8 cellular contexts compared by ENCODE assay signal in genomic region chr2:179218848-179219594, GRCh38. TPM values are rescaled to one million over a fixed set of nuclear protein-coding genes. Genes with fewer than 3 reads are reported as not detected.
DNase-seq lines count a peak whose midpoint lies in the region; ATAC-seq and TF ChIP-seq lines count a peak whose summit lies in the region.

No MANE protein-coding gene starts in this region.

- no peaks in the 10 kb centered on the region for H3K9me3 ChIP-seq in A673 (ENCODE audit: low read depth, low read length, poor library complexity, severe bottlenecking)

- peak; percentile 90 for TF ChIP-seq CTCF in A673 (conservative IDR thresholded peaks at IDR 0.05; ENCODE audit: low read depth, low read length)

- DNase-seq in A673 (ENCODE audit: low spot score): peak; percentile 80
- DNase-seq in NCI-H2196 (lab: John Stamatoyannopoulos, UW; ENCODE audit: unreplicated experiment): peak; percentile 73
- peak; percentile 17 for DNase-seq in activated CD4-positive, alpha-beta T cell treated with anti-CD3 and anti-CD28 coated beads for 1 hour
- DNase-seq in ecto neural progenitor cell (ENCODE audit: low spot score): peak; percentile 60
- peak; percentile 87 for DNase-seq in lung microvascular endothelial cell (ENCODE audit: low read depth in 2 of 2)
- DNase-seq in stimulated activated CD8-positive, alpha-beta memory T cell treated with anti-CD3 and anti-CD28 coated beads, Interleukin-15, amount 100 ng/mL, for 48 hours (ENCODE audit: low read depth in 2 of 2): peak; percentile 5 to 10

- no peaks in the 10 kb centered on the region for H3K27me3 ChIP-seq in A673 (replicated peaks; ENCODE audit: insufficient read depth, low read depth, low read length, poor library complexity)

- ATAC-seq in GM18499 (IDR thresholded peaks at IDR 0.05; ENCODE audit: insufficient read depth, unreplicated experiment) (peak; percentile 58), HG02973 (IDR thresholded peaks at IDR 0.05; ENCODE audit: unreplicated experiment) (peak; percentile 90)

- H3K4me1 ChIP-seq in A673 (ENCODE audit: insufficient read depth, low read length, poor library complexity, severe bottlenecking): no peaks in the 10 kb centered on the region

- no TSS peak for BruUV-seq in A673 (replicated peaks; lab: Mats Ljungman, UMichigan)

- no peak overlapping the region for H3K27ac ChIP-seq in A673 (ENCODE audit: low read depth, low read length, poor library complexity, severe bottlenecking)

- POLR2A ChIA-PET in A673 (lab: Charles Lee; ENCODE audit: low non-redundant PET): no interaction called here

- intact Hi-C loops in A673 (cut with micrococcal nuclease; ENCODE audit: unreplicated experiment): loop anchor here (2.0 to 5.0 kb wide), 3 partner anchors 122 to 533 kb away; no protein-coding TSS in a partner anchor

- CTCF ChIA-PET in A673 (lab: Charles Lee): interaction anchor here (1.1 to 1.6 kb wide), 2 partner anchors 192 to 222 kb away, joined by 4 to 8 read pairs; no protein-coding TSS in a partner anchor

- no peaks in the 10 kb centered on the region for H3K36me3 ChIP-seq in A673 (ENCODE audit: insufficient read depth, low read length, poor library complexity, severe bottlenecking)

- no peak overlapping the region for H3K4me3 ChIP-seq in A673 (ENCODE audit: low read depth, low read length, poor library complexity, severe bottlenecking)

RNA-seq across cellular contexts. Expression of gene SESTD1, which starts 45.6 kb away (rescaled TPM):
- 26.9 and 38.0 TPM in 2 replicates for total RNA-seq in A673 (2021)
- total RNA-seq in lung microvascular endothelial cell: 17.9 and 25.2 TPM in 2 replicates

Comparison
In these comparisons a context has a peak if more than half of its experiments do, and no peak if none do; other contexts are left out.
1. DNase-seq: peak in every context shown above with its lines; median percentile 87 in lung microvascular endothelial cell; 80 in A673; 73 in NCI-H2196; 60 in ecto neural progenitor cell; 17 in activated CD4-positive, alpha-beta T cell treated with anti-CD3 and anti-CD28 coated beads for 1 hour; 8 in stimulated activated CD8-positive, alpha-beta memory T cell treated with anti-CD3 and anti-CD28 coated beads, Interleukin-15, amount 100 ng/mL, for 48 hours.